23 cellular contexts compared by ENCODE assay signal in the genomic region with DNA sequence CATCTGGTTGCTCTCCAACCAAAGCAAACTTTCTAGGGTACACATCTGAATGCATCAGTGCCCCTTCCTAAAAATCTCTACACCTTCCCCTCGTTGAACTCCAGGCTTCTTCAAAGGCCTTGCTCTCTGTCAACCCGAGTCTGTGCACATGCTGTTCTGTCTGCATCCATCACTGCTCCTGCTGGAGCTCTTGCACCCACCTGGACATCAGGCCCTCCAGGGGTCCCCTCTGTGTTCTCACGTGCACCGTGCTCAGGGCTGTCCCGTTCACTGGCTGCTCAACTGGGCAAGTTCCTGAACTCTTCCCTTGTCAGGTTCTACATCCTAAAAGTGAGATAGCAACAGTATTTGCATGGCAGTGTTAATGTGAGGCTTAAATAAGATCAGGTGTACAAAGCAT.
DNase-seq lines count a peak whose midpoint lies in the region; ATAC-seq and TF ChIP-seq lines count a peak whose summit lies in the region.
"Had no signal": no experiment of that assay in that cellular context is flagged by ENCODE, and none has a peak within 500 bp of the region (broad histone marks: within the 10 kb centered on the region; RNA-seq: fewer than 3 reads in every experiment).

No MANE protein-coding gene starts in this region.

- no peaks in the 10 kb centered on the region for H3K27me3 Mint-ChIP-seq in natural killer cell treated with Interleukin-12 subunit alpha and Interleukin-12 subunit beta and Interleukin-15 and Interleukin-18, amount 100 ng/mL, for 72 hours
- peaks cover 0 to 4% of the 10 kb centered on the region in 2 donors for H3K27me3 Mint-ChIP-seq in natural killer cell (ENCODE audit: low read depth in 2 of 2)
- no peaks in the 10 kb centered on the region for H3K27me3 Mint-ChIP-seq in WTC11 (ENCODE audit: low read depth)
- H3K27me3 Mint-ChIP-seq: activated CD8-positive, alpha-beta T cell treated with anti-CD3 and anti-CD28 coated beads for 36 hours had no signal

- H3K27ac ChIP-seq in muscle layer of colon (ENCODE audit: low read depth, low read length) (peak overlapping the region; percentile 64), skin epidermis (peak overlapping the region in 16 of 21 experiments; percentile 17 to 93 (median 76)), aorta (ENCODE audit: low read depth in 1 of 2, low read length in 2 of 2) (peak overlapping the region in 1 of 2 donors; percentile 30)
- H3K27ac ChIP-seq: BLaER1 treated with 17β-estradiol and CSF1 and Interleukin-3, amounts not matched to agents 10 nM and 100 nM had no signal

- H3K9me3 Mint-ChIP-seq in natural killer cell treated with Interleukin-12 subunit alpha and Interleukin-12 subunit beta and Interleukin-15 and Interleukin-18, amount 100 ng/mL, for 72 hours, result no peaks in the 10 kb centered on the region
- H3K9me3 Mint-ChIP-seq in natural killer cell (no peaks in the 10 kb centered on the region), WTC11 (no peaks in the 10 kb centered on the region)
- H3K9me3 Mint-ChIP-seq: activated CD8-positive, alpha-beta T cell treated with anti-CD3 and anti-CD28 coated beads for 36 hours had no signal

- H3K4me1 Mint-ChIP-seq in natural killer cell treated with Interleukin-12 subunit alpha and Interleukin-12 subunit beta and Interleukin-15 and Interleukin-18, amount 100 ng/mL, for 72 hours (ENCODE audit: low read depth in 2 of 2), result no peaks in the 10 kb centered on the region
- no peaks in the 10 kb centered on the region for H3K4me1 Mint-ChIP-seq in natural killer cell
- peaks cover 12% of the 10 kb centered on the region for H3K4me1 Mint-ChIP-seq in WTC11

- WGBS in aorta, 2 donors, result 84% methylated on average over 5 of the region's 5 CpGs

- no peak for ATAC-seq in natural killer cell treated with Interleukin-12 subunit alpha and Interleukin-12 subunit beta and Interleukin-15 and Interleukin-18, amount 100 ng/mL, for 72 hours
- ATAC-seq in natural killer cell (no peak), aorta (ENCODE audit: low FRiP score) (no peak), HG03045 (IDR thresholded peaks at IDR 0.05; ENCODE audit: unreplicated experiment) (no peak), WTC11 (no peak)
- ATAC-seq: activated CD8-positive, alpha-beta T cell treated with anti-CD3 and anti-CD28 coated beads for 36 hours; esophagus mucosa; HCT116 had no signal

- H3K9me3 ChIP-seq in muscle layer of colon (ENCODE audit: low read length) (no peaks in the 10 kb centered on the region), aorta (ENCODE audit: control insufficient read depth, low read length) (no peaks in the 10 kb centered on the region)
- H3K9me3 ChIP-seq: SJSA1 had no signal

- no peaks in the 10 kb centered on the region for H3K36me3 Mint-ChIP-seq in natural killer cell treated with Interleukin-12 subunit alpha and Interleukin-12 subunit beta and Interleukin-15 and Interleukin-18, amount 100 ng/mL, for 72 hours
- H3K36me3 Mint-ChIP-seq in natural killer cell (no peaks in the 10 kb centered on the region), WTC11 (no peaks in the 10 kb centered on the region)

- no peak overlapping the region for H3K9ac ChIP-seq in muscle layer of colon (ENCODE audit: low read length)
- H3K9ac ChIP-seq: BLaER1 treated with 17β-estradiol and CSF1 and Interleukin-3, amounts not matched to agents 10 nM and 100 nM had no signal

- H3K36me3 ChIP-seq in muscle layer of colon (ENCODE audit: insufficient read depth, low read length), result no peaks in the 10 kb centered on the region
- no peaks in the 10 kb centered on the region for H3K36me3 ChIP-seq in aorta (ENCODE audit: control insufficient read depth in 1 of 2, insufficient read depth in 2 of 2, low read length in 1 of 2)
- H3K36me3 ChIP-seq: BLaER1 treated with 17β-estradiol and CSF1 and Interleukin-3, amounts not matched to agents 10 nM and 100 nM; SJSA1 had no signal

- H3K4me1 ChIP-seq in muscle layer of colon (ENCODE audit: insufficient read depth, low read length) (peaks cover 48% of the 10 kb centered on the region), aorta (ENCODE audit: control insufficient read depth in 1 of 2, insufficient read depth in 2 of 2, low read length in 2 of 2) (peaks cover 4 to 7% of the 10 kb centered on the region in 2 donors)

- H3K27ac Mint-ChIP-seq in natural killer cell treated with Interleukin-12 subunit alpha and Interleukin-12 subunit beta and Interleukin-15 and Interleukin-18, amount 100 ng/mL, for 72 hours, result no peak overlapping the region
- no peak overlapping the region for H3K27ac Mint-ChIP-seq in natural killer cell
- H3K27ac Mint-ChIP-seq in WTC11, result no peak overlapping the region
- H3K27ac Mint-ChIP-seq: activated CD8-positive, alpha-beta T cell treated with anti-CD3 and anti-CD28 coated beads for 36 hours had no signal

- no peak overlapping the region for H3K4me3 ChIP-seq in muscle layer of colon (ENCODE audit: low read depth in 1 of 2, low read length in 2 of 2)
- H3K4me3 ChIP-seq in skin epidermis, result no peak overlapping the region
- H3K4me3 ChIP-seq in aorta (ENCODE audit: low read length in 2 of 2), result no peak overlapping the region
- H3K4me3 ChIP-seq: BLaER1 treated with 17β-estradiol and CSF1 and Interleukin-3, amounts not matched to agents 10 nM and 100 nM; SJSA1 had no signal

- CTCF ChIA-PET in WTC11 (lab: Charles Lee), result interaction anchor here (0.8 kb wide), 1 partner anchor 245 kb away, joined by 4 read pairs; no protein-coding TSS in a partner anchor

- TF ChIP-seq CTCF in natural killer cell (IDR thresholded peaks at IDR 0.05) (no peak), WTC11 (IDR thresholded peaks at IDR 0.05) (no peak)

- H3K4me3 Mint-ChIP-seq in natural killer cell treated with Interleukin-12 subunit alpha and Interleukin-12 subunit beta and Interleukin-15 and Interleukin-18, amount 100 ng/mL, for 72 hours, result no peak overlapping the region
- H3K4me3 Mint-ChIP-seq in natural killer cell, result no peak overlapping the region
- no peak overlapping the region for H3K4me3 Mint-ChIP-seq in WTC11
- H3K4me3 Mint-ChIP-seq: activated CD8-positive, alpha-beta T cell treated with anti-CD3 and anti-CD28 coated beads for 36 hours had no signal

- POLR2A ChIA-PET in WTC11 (lab: Charles Lee), result no interaction called here

- no peaks in the 10 kb centered on the region for H3K27me3 ChIP-seq in muscle layer of colon (ENCODE audit: control insufficient read depth in 1 of 2, insufficient read depth in 2 of 2, low read length in 2 of 2)
- no peaks in the 10 kb centered on the region for H3K27me3 ChIP-seq in aorta (ENCODE audit: control insufficient read depth in 1 of 2, insufficient read depth in 2 of 2, low read length in 1 of 2)
- H3K27me3 ChIP-seq: SJSA1 had no signal

- DNase-seq in natural killer cell treated with Interleukin-12 subunit alpha and Interleukin-12 subunit beta and Interleukin-15 and Interleukin-18, amount 100 ng/mL, for 72 hours (ENCODE audit: low spot score), result peak; percentile 48
- DNase-seq in natural killer cell, result no peak
- peak; percentile 16 to 43 for DNase-seq in aorta
- no peak for DNase-seq in HK-2 (ENCODE audit: unreplicated experiment)
- no peak for DNase-seq in WTC11 (ENCODE audit: low spot score)
- DNase-seq: ACHN; activated CD8-positive, alpha-beta T cell treated with anti-CD3 and anti-CD28 coated beads for 36 hours; activated naive CD4-positive, alpha-beta T cell treated with Interleukin-2 at 50 U/mL for 16 hours; activated T-cell treated with anti-CD3 and anti-CD28 coated beads, Interleukin-2, amount 50 U/mL, for 1 hour; effector CD8-positive, alpha-beta T cell; EL; NCI-H1105; NCI-H2081; NCI-H510A; stimulated activated CD4-positive, alpha-beta T cell treated with anti-CD3 and anti-CD28 coated beads, Interleukin-4, amount 100 ng/mL, for 4 hours; T-helper 9 cell had no signal

- intact Hi-C loops in natural killer cell (cut with micrococcal nuclease), result no loop called here
- intact Hi-C loops in aorta (cut with DNase I), result loop anchor here (5.0 kb wide), 2 partner anchors 63 to 133 kb away; partner anchors contain the start of gene ANGPTL2 (in 1 of the 2)

TF ChIP-seq in WTC11, 78 proteins besides CTCF, POLR2A, EP300 and RAD21 (continues in another document):
- TF ChIP-seq ZNF138 (CRISPR knock-in tag; conservative IDR thresholded peaks at IDR 0.05), result no peak
- no peak for TF ChIP-seq GTF2I (CRISPR knock-in tag; conservative IDR thresholded peaks at IDR 0.05)
- TF ChIP-seq PRRX2 (CRISPR knock-in tag; IDR thresholded peaks at IDR 0.05), result no peak
- no peak for TF ChIP-seq CREM (CRISPR knock-in tag; IDR thresholded peaks at IDR 0.05)
- TF ChIP-seq TCF7 (CRISPR knock-in tag; IDR thresholded peaks at IDR 0.05; ENCODE audit: low read depth), result no peak
- no peak for TF ChIP-seq ZNF671 (CRISPR knock-in tag; IDR thresholded peaks at IDR 0.05)
- no peak for TF ChIP-seq ZNF121 (CRISPR knock-in tag; IDR thresholded peaks at IDR 0.05)
- TF ChIP-seq ZNF219 (CRISPR knock-in tag; IDR thresholded peaks at IDR 0.05; ENCODE audit: borderline replicate concordance), result no peak
- TF ChIP-seq HMGA2 (CRISPR knock-in tag; IDR thresholded peaks at IDR 0.05), result no peak
- no peak for TF ChIP-seq CBFB (CRISPR knock-in tag; IDR thresholded peaks at IDR 0.05; ENCODE audit: low read depth)
- TF ChIP-seq NR2C2 (CRISPR knock-in tag; IDR thresholded peaks at IDR 0.05), result no peak
- TF ChIP-seq, protein P1, sequence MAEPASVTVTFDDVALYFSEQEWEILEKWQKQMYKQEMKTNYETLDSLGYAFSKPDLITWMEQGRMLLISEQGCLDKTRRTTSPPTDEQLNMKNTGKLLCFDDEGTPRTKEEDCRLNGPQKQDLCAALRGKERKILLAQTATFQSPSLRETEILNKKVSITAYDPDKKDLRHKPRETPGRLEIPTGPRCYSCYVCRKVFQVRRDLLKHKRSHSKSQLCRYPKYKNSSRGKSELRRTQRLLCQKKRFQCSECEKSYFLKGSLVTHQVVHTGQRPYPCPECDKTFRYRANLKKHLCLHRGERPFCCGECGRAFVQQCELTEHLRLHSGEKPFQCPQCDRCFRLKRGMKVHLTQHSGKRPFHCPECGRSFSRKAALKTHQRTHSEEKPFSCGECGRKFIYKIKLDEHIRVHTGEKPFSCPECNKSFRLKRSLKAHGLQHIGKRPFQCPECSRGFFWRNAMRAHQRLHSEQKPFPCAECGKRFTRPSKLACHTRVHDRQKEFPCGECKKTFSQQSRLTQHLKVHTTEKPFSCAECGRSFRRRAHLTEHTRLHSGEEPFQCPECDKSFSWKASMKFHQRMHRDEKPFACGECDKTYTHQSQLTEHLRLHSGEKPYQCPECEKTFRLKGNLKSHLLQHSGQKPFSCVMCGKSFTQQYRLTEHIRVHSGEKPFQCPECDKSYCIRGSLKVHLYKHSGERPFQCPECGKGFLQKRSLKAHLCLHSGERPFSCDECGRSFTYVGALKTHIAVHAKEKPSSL (CRISPR knock-in tag; conservative IDR thresholded peaks at IDR 0.05), result no peak
- no peak for TF ChIP-seq ZNF416 (CRISPR knock-in tag; IDR thresholded peaks at IDR 0.05)

Comparison
In these comparisons a context has a peak if more than half of its experiments do, and no peak if none do; other contexts are left out.
1. DNase-seq: peak in natural killer cell treated with Interleukin-12 subunit alpha and Interleukin-12 subunit beta and Interleukin-15 and Interleukin-18, amount 100 ng/mL, for 72 hours (single experiment) and aorta (2 of 2); none in natural killer cell (single experiment), HK-2 (single experiment) and WTC11 (single experiment).